Comparison of ENCODE assay signal across 1 cellular context in genomic region chr10:69360485-69361302, GRCh38.
TF ChIP-seq lines count a peak whose summit lies in the region.

No MANE protein-coding gene starts in this region.

TF ChIP-seq in K562, 482 proteins besides CTCF, POLR2A, EP300 and RAD21 (continued from another document):
- TF ChIP-seq ZNF511 (CRISPR knock-in tag; IDR thresholded peaks at IDR 0.05), result no peak
